8 cellular contexts compared by ENCODE assay signal in the genomic region with DNA sequence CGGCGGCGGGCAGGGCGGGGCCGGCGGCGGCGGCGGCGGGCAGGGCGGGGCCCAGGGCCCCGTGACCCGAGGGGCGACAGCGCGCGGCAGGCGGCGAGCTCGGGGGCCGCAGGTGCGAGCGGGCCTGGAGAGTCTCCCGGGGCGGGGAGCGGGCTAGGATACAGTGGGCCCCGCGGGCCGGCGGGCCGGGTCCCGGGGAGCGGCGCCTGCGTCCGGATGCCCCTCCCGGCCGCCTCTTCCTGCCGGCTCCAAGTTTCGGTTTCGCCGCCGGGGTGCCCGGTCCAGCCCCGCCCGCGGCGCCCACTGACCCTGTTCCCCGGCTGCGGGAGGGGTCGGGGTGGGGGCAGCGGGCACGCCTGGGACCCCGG. TPM values are rescaled to one million over a fixed set of nuclear protein-coding genes. Genes with fewer than 3 reads are reported as not detected.
DNase-seq lines count a peak whose midpoint lies in the region; ATAC-seq, FAIRE-seq and TF ChIP-seq lines count a peak whose summit lies in the region.

RNF213 (plus strand) TSS at position 62 of the 368 bp plus-strand sequence. CDS start 2,830 bp downstream, outside the sequence.

- H3K4me2 ChIP-seq in A549: peak within 1 kb of the TSS; percentile 85

- H3K27ac ChIP-seq in A549: peak within 1 kb of the TSS; percentile 100
- peak within 1 kb of the TSS; percentile 98 for H3K27ac ChIP-seq in VCaP
- H3K27ac ChIP-seq in cingulate gyrus (ENCODE audit: low read depth, low read length): peak within 1 kb of the TSS; percentile 88
- H3K27ac ChIP-seq in layer of hippocampus (ENCODE audit: low read depth, low read length): peak within 1 kb of the TSS; percentile 91

- TF ChIP-seq EP300 in A549 (IDR thresholded peaks at IDR 0.05) (no peak), Ishikawa (IDR thresholded peaks at IDR 0.05; ENCODE audit: borderline replicate concordance) (no peak)

- H3K4me3 ChIP-seq in A549: peak within 1 kb of the TSS; percentile 94

- H3K9me3 ChIP-seq in A549: no peaks in the 10 kb centered on the region

- TF ChIP-seq POLR2A in A549 (IDR thresholded peaks at IDR 0.05; ENCODE audit: low read length): peak; percentile 66

- H3K4me1 ChIP-seq in A549: peaks cover 67% of the 10 kb centered on the region

- TF ChIP-seq RAD21 in A549 (conservative IDR thresholded peaks at IDR 0.05 in 1 of 2, IDR thresholded peaks at IDR 0.05 in 1 of 2) (no peak), Ishikawa (IDR thresholded peaks at IDR 0.05; ENCODE audit: low read depth) (no peak)

- POLR2A ChIA-PET in A549 (lab: Yijun Ruan, JAX): interaction anchor here (0.6 to 3.1 kb wide), 10 partner anchors 9 to 464 kb away, joined by 3 to 9 read pairs (median 5); partner anchors contain the start of genes CBX8 and GAA

- 0% methylated on average over 1 of the region's 54 CpGs for WGBS in A549 (ENCODE audit: missing lambda C conversion rate)

- FAIRE-seq in A549 (lab: Jason Lieb, UNC): no peak

- no peaks in the 10 kb centered on the region for H3K27me3 ChIP-seq in layer of hippocampus (ENCODE audit: control insufficient read depth, insufficient read depth, low read length)

- in situ Hi-C loops in GM13977 (cut with MboI; ENCODE audit: low pct_unique_long_range_greater_than_20kb, low sequenced_read_pairs, unreplicated experiment): no loop called here

- CTCF ChIA-PET in A549 (lab: Yijun Ruan, JAX): interaction anchor here (0.5 kb wide), 1 partner anchor 139 kb away, joined by 3 read pairs; no protein-coding TSS in a partner anchor

- peak; percentile 39 to 46 for ATAC-seq in A549

- peak in 1 of 2 experiments; percentile 83 for DNase-seq in A549 (ENCODE audit: low read depth in 1 of 2, low spot score in 1 of 2)
- peak; percentile 91 for DNase-seq in GM13977 (ENCODE audit: low spot score)
- peak; percentile 52 for DNase-seq in stimulated activated CD8-positive, alpha-beta memory T cell treated with anti-CD3 and anti-CD28 coated beads, Interleukin-4, amount 100 ng/mL, for 48 hours
- no peak for DNase-seq in OCI-M2 (lab: John Stamatoyannopoulos, UW; ENCODE audit: unreplicated experiment)

- no peak for TF ChIP-seq CTCF in A549 (IDR thresholded peaks at IDR 0.05)
- TF ChIP-seq CTCF in GM13977 (IDR thresholded peaks at IDR 0.05; ENCODE audit: extremely low read depth, insufficient read depth, missing control alignments): no peak
- TF ChIP-seq CTCF in VCaP (conservative IDR thresholded peaks at IDR 0.05): no peak

TF ChIP-seq in A549, 52 proteins besides CTCF, POLR2A, EP300 and RAD21:
- TF ChIP-seq E2F6 (IDR thresholded peaks at IDR 0.05; ENCODE audit: borderline replicate concordance, low read depth): no peak
- peak; percentile 71; the same call in 1 of the 2 replicates for TF ChIP-seq HOXB5 (CRISPR knock-in tag; IDR thresholded peaks at IDR 0.05)
- TF ChIP-seq PHF8 (IDR thresholded peaks at IDR 0.05; ENCODE audit: borderline replicate concordance, low read depth): peak; percentile 65
- no peak for TF ChIP-seq TFCP2L1 (CRISPR knock-in tag; IDR thresholded peaks at IDR 0.05)
- no peak for TF ChIP-seq HDAC2 (IDR thresholded peaks at IDR 0.05)
- no peak for TF ChIP-seq MAZ (IDR thresholded peaks at IDR 0.05; ENCODE audit: borderline replicate concordance, low read depth, low read length)
- no peak for TF ChIP-seq MAFK (IDR thresholded peaks at IDR 0.05; ENCODE audit: partially characterized antibody)
- TF ChIP-seq HEYL (CRISPR knock-in tag; IDR thresholded peaks at IDR 0.05): no peak
- no peak for TF ChIP-seq ESRRA (IDR thresholded peaks at IDR 0.05; ENCODE audit: borderline replicate concordance, low read length)
- TF ChIP-seq CBX2 (IDR thresholded peaks at IDR 0.05; ENCODE audit: borderline replicate concordance, low read depth): no peak
- TF ChIP-seq ZC3H11A (IDR thresholded peaks at IDR 0.05): no peak
- no peak for TF ChIP-seq EHF (CRISPR knock-in tag; IDR thresholded peaks at IDR 0.05)

TF ChIP-seq in Ishikawa, 13 proteins besides CTCF, POLR2A, EP300 and RAD21:
- TF ChIP-seq CEBPB (IDR thresholded peaks at IDR 0.05) (no peak), USF1 (IDR thresholded peaks at IDR 0.05) (peak; percentile 54; the same call in 1 of the 2 replicates), YY1 (IDR thresholded peaks at IDR 0.05; ENCODE audit: low read depth) (no peak)
- TF ChIP-seq, protein P1, sequence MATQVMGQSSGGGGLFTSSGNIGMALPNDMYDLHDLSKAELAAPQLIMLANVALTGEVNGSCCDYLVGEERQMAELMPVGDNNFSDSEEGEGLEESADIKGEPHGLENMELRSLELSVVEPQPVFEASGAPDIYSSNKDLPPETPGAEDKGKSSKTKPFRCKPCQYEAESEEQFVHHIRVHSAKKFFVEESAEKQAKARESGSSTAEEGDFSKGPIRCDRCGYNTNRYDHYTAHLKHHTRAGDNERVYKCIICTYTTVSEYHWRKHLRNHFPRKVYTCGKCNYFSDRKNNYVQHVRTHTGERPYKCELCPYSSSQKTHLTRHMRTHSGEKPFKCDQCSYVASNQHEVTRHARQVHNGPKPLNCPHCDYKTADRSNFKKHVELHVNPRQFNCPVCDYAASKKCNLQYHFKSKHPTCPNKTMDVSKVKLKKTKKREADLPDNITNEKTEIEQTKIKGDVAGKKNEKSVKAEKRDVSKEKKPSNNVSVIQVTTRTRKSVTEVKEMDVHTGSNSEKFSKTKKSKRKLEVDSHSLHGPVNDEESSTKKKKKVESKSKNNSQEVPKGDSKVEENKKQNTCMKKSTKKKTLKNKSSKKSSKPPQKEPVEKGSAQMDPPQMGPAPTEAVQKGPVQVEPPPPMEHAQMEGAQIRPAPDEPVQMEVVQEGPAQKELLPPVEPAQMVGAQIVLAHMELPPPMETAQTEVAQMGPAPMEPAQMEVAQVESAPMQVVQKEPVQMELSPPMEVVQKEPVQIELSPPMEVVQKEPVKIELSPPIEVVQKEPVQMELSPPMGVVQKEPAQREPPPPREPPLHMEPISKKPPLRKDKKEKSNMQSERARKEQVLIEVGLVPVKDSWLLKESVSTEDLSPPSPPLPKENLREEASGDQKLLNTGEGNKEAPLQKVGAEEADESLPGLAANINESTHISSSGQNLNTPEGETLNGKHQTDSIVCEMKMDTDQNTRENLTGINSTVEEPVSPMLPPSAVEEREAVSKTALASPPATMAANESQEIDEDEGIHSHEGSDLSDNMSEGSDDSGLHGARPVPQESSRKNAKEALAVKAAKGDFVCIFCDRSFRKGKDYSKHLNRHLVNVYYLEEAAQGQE (IDR thresholded peaks at IDR 0.05; ENCODE audit: low read depth): no peak
TF ChIP-seq in Ishikawa: peak in this region for 1.

RNA-seq across cellular contexts. Expression of gene RNF213, which starts in this region (rescaled TPM):
- polyA plus RNA-seq in A549 (2011; rRNA removed) (127 and 182 TPM in 2 replicates), A549 (2017; fragmentation: RNase III; extraction: RNeasy Plus Mini Kit Qiagen cat#74134 plus additional on column Dnase treatment) (55.6 to 61.6 TPM (median 59.1 TPM) in 3 replicates)
- polyA plus RNA-seq in A549 (2012; cell fraction: cytosol; rRNA removed): 64.8 and 76.2 TPM in 2 replicates
- polyA plus RNA-seq in A549 (2012; cell fraction: nucleus; rRNA removed): 268 and 329 TPM in 2 replicates
- 331 and 462 TPM in 2 replicates for polyA minus RNA-seq in A549 (2011; rRNA and poly(A)+ RNA removed)
